ENCODE assay signal across 12 cellular contexts in the genomic region with DNA sequence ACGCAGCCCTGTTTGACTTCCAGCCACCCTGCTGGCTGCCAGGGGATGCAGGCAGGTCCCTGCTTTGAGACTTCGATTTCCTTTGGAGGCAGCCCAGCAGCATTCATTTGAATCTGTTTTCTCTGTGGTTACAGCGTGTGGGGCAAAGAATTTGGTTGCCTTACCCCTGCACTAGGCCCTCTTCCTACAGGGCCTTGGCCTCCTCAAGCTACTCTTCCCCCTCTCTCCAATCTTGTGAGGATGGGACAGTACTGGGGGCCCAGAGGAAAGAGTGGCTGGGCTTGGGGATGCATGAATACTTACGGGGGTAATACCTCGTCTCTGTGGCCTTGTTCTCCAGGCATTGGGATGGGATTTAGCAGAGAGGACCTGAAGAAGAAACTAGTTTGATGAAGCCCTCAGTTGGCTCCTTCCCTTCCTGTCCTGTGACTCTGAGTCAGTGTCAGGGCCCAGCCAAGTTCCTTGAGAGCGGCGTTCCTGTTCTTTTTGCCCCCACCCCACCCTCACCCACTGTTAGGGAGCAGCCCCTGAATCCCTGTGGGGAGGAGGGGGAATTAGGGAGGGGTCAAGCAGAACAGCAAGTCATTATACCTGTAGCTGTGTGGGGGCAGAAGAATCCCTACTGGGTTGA. TPM values are rescaled to one million over a fixed set of nuclear protein-coding genes. Genes with fewer than 3 reads are reported as not detected.
DNase-seq lines count a peak whose midpoint lies in the region; ATAC-seq and TF ChIP-seq lines count a peak whose summit lies in the region.
"Had no signal": no experiment of that assay in that cellular context is flagged by ENCODE, and none has a peak within 500 bp of the region (broad histone marks: within the 10 kb centered on the region; RNA-seq: fewer than 3 reads in every experiment).

No MANE protein-coding gene starts in this region.

- CTCF ChIA-PET in CD4-positive, alpha-beta memory T cell (lab: Charles Lee; ENCODE audit: partially characterized antibody), result no interaction called here

- in situ Hi-C loops in astrocyte of the spinal cord (cut with HindIII; ENCODE audit: low sequenced_read_pairs), result no loop called here

- no peak for ATAC-seq in GM19035 (IDR thresholded peaks at IDR 0.05; ENCODE audit: unreplicated experiment)

- no peak overlapping the region for H3K4me3 ChIP-seq in astrocyte of the spinal cord (ENCODE audit: low read depth, low read length)
- no peak overlapping the region for H3K4me3 ChIP-seq in right atrium auricular region
- H3K4me3 ChIP-seq in skeletal muscle tissue (ENCODE audit: low read length in 3 of 3), result peak overlapping the region in 1 of 3 donors; percentile 16
- no peak overlapping the region for H3K4me3 ChIP-seq in CD4-positive, alpha-beta memory T cell (ENCODE audit: low read length in 2 of 2)

- H3K36me3 ChIP-seq in right atrium auricular region (peaks cover 43% of the 10 kb centered on the region), skeletal muscle tissue (ENCODE audit: control insufficient read depth in 3 of 3, insufficient read depth in 3 of 3, low read length in 3 of 3) (peaks cover 11 to 20% (median 19%) of the 10 kb centered on the region in 3 donors)
- no peaks in the 10 kb centered on the region for H3K36me3 ChIP-seq in CD4-positive, alpha-beta memory T cell (ENCODE audit: insufficient read depth, low read length)

- H3K4me3 Mint-ChIP-seq in CD4-positive, alpha-beta memory T cell, result no peak overlapping the region

- H3K9me3 ChIP-seq in right atrium auricular region (no peaks in the 10 kb centered on the region), skeletal muscle tissue (ENCODE audit: control insufficient read depth in 3 of 3, low read length in 3 of 3) (no peaks in the 10 kb centered on the region)
- no peaks in the 10 kb centered on the region for H3K9me3 ChIP-seq in CD4-positive, alpha-beta memory T cell (ENCODE audit: control insufficient read depth in 1 of 2, low read length in 2 of 2)

- H3K9ac ChIP-seq in skeletal muscle tissue (ENCODE audit: low read depth in 1 of 3, low read length in 3 of 3), result peak overlapping the region in 1 of 3 donors; percentile 54

- DNase-seq in EH (ENCODE audit: low read depth) (peak; percentile 60), astrocyte of the spinal cord (ENCODE audit: low read depth, low spot score) (peak; percentile 58), right atrium auricular region (ENCODE audit: low spot score) (no peak), glomerular visceral epithelial cell (ENCODE audit: extremely low spot score) (no peak), NCI-H524 (lab: John Stamatoyannopoulos, UW) (no peak)
- DNase-seq in CD4-positive, alpha-beta memory T cell, result no peak
- DNase-seq: islet precursor cell; NCI-H2081 treated with DMSO at 0.1 percent for 48 hours; stimulated activated naive CD4-positive, alpha-beta T cell had no signal

- H3K4me1 ChIP-seq in right atrium auricular region, result peaks cover 0 to 65% of the 10 kb centered on the region in 2 donors
- H3K4me1 ChIP-seq in skeletal muscle tissue (ENCODE audit: control insufficient read depth in 3 of 3, insufficient read depth in 3 of 3, low read length in 3 of 3), result peaks cover 47 to 63% (median 50%) of the 10 kb centered on the region in 3 donors
- H3K4me1 ChIP-seq in CD4-positive, alpha-beta memory T cell (ENCODE audit: insufficient read depth, low read length), result no peaks in the 10 kb centered on the region

- H3K27ac ChIP-seq in right atrium auricular region (peak overlapping the region; percentile 72 to 88), skeletal muscle tissue (ENCODE audit: low read depth, low read length) (peak overlapping the region; percentile 62)
- no peak overlapping the region for H3K27ac ChIP-seq in CD4-positive, alpha-beta memory T cell (ENCODE audit: low read depth, low read length)

- no peaks in the 10 kb centered on the region for H3K27me3 ChIP-seq in right atrium auricular region
- H3K27me3 ChIP-seq in skeletal muscle tissue (ENCODE audit: control insufficient read depth in 3 of 3, insufficient read depth in 3 of 3, low read length in 3 of 3), result peaks cover 0 to 2% (median 0%) of the 10 kb centered on the region in 3 donors
- no peaks in the 10 kb centered on the region for H3K27me3 ChIP-seq in CD4-positive, alpha-beta memory T cell (ENCODE audit: insufficient read depth, low read length)

- H3K9me3 Mint-ChIP-seq in CD4-positive, alpha-beta memory T cell, result no peaks in the 10 kb centered on the region

- H3K4me1 Mint-ChIP-seq in CD4-positive, alpha-beta memory T cell, result peaks cover under 1 to 6% (median under 1%) of the 10 kb centered on the region in 4 donors

- POLR2A ChIA-PET in CD4-positive, alpha-beta memory T cell (lab: Charles Lee; ENCODE audit: partially characterized antibody), result no interaction called here

- H3K27me3 Mint-ChIP-seq in CD4-positive, alpha-beta memory T cell, result no peaks in the 10 kb centered on the region

- H3K36me3 Mint-ChIP-seq in CD4-positive, alpha-beta memory T cell, result peaks cover 0 to 3% of the 10 kb centered on the region in 2 donors

- no peak overlapping the region for H3K27ac Mint-ChIP-seq in CD4-positive, alpha-beta memory T cell

- intact Hi-C loops in CD4-positive, alpha-beta memory T cell (cut with micrococcal nuclease), result no loop called here

- TF ChIP-seq CTCF in astrocyte of the spinal cord (IDR thresholded peaks at IDR 0.05; ENCODE audit: low read depth, low read length) (no peak), right atrium auricular region (IDR thresholded peaks at IDR 0.05) (no peak)

RNA-seq across cellular contexts. Expression of a gene that starts 5.1 kb away (rescaled TPM):
- total RNA-seq in right atrium auricular region (not detected), skeletal muscle tissue (1.0 TPM)
- not detected for total RNA-seq in CD4-positive, alpha-beta memory T cell
- not detected for polyA plus RNA-seq in CD4-positive, alpha-beta memory T cell
- total RNA-seq: dermis microvascular lymphatic vessel endothelial cell had no signal

RNA-seq across cellular contexts. Expression of a gene that starts 24.2 kb away (rescaled TPM):
- total RNA-seq in right atrium auricular region (100 to 1,000 TPM in 1 of 2 donors, 10 to 100 TPM in 1; 89.4 to 211 TPM), skeletal muscle tissue (118 TPM)
- 10 to 100 TPM in 1 of 2 experiments, 1 to 10 TPM in 1; 9.7 to 11.6 TPM for total RNA-seq in CD4-positive, alpha-beta memory T cell
- polyA plus RNA-seq in CD4-positive, alpha-beta memory T cell, result under 1 TPM in 1 of 2 donors, not detected in 1; 0.38 TPM

RNA-seq across cellular contexts. Expression of a gene that starts 41.4 kb away (rescaled TPM):
- total RNA-seq in right atrium auricular region, result 10 to 100 TPM; 34.3 to 64.3 TPM
- total RNA-seq in skeletal muscle tissue, result 31.8 TPM
- 100 to 1,000 TPM; 399 to 424 TPM for total RNA-seq in CD4-positive, alpha-beta memory T cell
- 10 to 100 TPM; 78.4 to 91.7 TPM for polyA plus RNA-seq in CD4-positive, alpha-beta memory T cell

Comparison
In these comparisons a context has a peak if more than half of its experiments do, and no peak if none do; other contexts are left out.
1. DNase-seq: peak in EH (single experiment) and astrocyte of the spinal cord (single experiment); none in right atrium auricular region (single experiment), glomerular visceral epithelial cell (single experiment), CD4-positive, alpha-beta memory T cell (0 of 5) and NCI-H524 (0 of 2).
2. RNA of a gene that starts 41.4 kb away (total RNA-seq): 399 to 424 TPM in CD4-positive, alpha-beta memory T cell; 34.3 to 64.3 TPM in right atrium auricular region and 31.8 TPM in skeletal muscle tissue (single experiment); every median in the first group is over 4 times any median in the second.